ENCODE assay signal across 13 cellular contexts in the genomic region with DNA sequence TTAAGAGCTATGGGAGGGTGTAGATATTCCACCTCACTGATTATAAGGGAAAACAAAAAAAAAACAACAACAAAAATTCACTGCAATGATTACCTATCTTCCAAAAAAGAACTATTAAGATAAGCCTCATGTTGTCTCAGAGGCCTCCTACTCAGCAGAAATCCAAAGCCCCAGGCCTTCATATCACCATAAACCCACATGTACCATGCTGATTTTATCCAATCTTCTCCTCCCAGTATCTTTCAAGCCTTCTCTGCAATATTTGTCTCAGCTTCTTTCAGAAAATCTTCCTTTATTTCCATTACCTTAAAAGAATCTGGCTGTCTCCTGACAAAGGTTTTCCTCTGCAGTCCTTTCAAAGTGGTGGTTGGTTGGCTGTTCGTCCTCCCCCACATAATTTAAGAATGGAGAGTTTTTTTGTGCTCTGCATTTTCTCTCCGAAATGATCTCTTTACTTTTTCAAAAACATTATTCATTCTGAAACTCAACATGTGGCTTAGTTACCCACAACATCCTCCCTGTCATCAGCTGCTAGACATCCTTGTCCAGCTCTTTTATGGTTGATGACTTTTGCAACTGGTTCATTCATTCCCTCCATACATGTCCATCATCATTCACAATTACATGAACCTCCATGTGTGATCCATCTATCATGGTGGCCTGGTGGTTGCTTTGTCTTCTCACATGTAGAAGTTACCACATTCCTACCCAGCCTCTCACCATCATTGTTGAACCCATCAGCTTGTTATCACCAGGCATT. TPM values are rescaled to one million over a fixed set of nuclear protein-coding genes. Genes with fewer than 3 reads are reported as not detected.
DNase-seq lines count a peak whose midpoint lies in the region; ATAC-seq and TF ChIP-seq lines count a peak whose summit lies in the region.
"Had no signal": no experiment of that assay in that cellular context is flagged by ENCODE, and none has a peak within 500 bp of the region (broad histone marks: within the 10 kb centered on the region; RNA-seq: fewer than 3 reads in every experiment).

No MANE protein-coding gene starts in this region.

- TF ChIP-seq POLR2A in GM18505 (IDR thresholded peaks at IDR 0.05; ENCODE audit: borderline replicate concordance, extremely low read depth, insufficient read depth, insufficient read length): no peak

- peak overlapping the region; percentile 63 for H3K27ac Mint-ChIP-seq in T-helper 2 cell treated with Interferon-gamma antibody and Interleukin-4, amounts not matched to agents 5 μg/mL and 100 μg/mL, for 36 hours

- no peaks in the 10 kb centered on the region for H3K9me3 Mint-ChIP-seq in T-helper 2 cell treated with Interferon-gamma antibody and Interleukin-4, amounts not matched to agents 5 μg/mL and 100 μg/mL, for 36 hours

- H3K4me3 Mint-ChIP-seq in T-helper 2 cell treated with Interferon-gamma antibody and Interleukin-4, amounts not matched to agents 5 μg/mL and 100 μg/mL, for 36 hours: peak overlapping the region; percentile 63

- H3K27me3 Mint-ChIP-seq in T-helper 2 cell treated with Interferon-gamma antibody and Interleukin-4, amounts not matched to agents 5 μg/mL and 100 μg/mL, for 36 hours (ENCODE audit: low read depth): peaks cover 26% of the 10 kb centered on the region

- ATAC-seq in GM18505 (IDR thresholded peaks at IDR 0.05; ENCODE audit: unreplicated experiment) (peak; percentile 74), GM19463 (IDR thresholded peaks at IDR 0.05; ENCODE audit: unreplicated experiment) (peak; percentile 70), HG03039 (IDR thresholded peaks at IDR 0.05; ENCODE audit: unreplicated experiment) (peak; percentile 77), esophagus mucosa (no peak)
- ATAC-seq: foreskin keratinocyte had no signal

- DNase-seq in T-helper 2 cell treated with Interferon-gamma antibody and Interleukin-4, amounts not matched to agents 5 μg/mL and 100 μg/mL, for 36 hours (ENCODE audit: low spot score): no peak
- DNase-seq in HK-2 (ENCODE audit: unreplicated experiment) (no peak), NCI-H2029 (lab: John Stamatoyannopoulos, UW) (no peak), NCI-H1694 treated with DMSO at 0.1 percent for 48 hours (lab: John Stamatoyannopoulos, UW) (no peak)
- DNase-seq: cerebellar nuclear complex, foreskin keratinocyte, Peyer's patch had no signal

- H3K4me1 Mint-ChIP-seq in T-helper 2 cell treated with Interferon-gamma antibody and Interleukin-4, amounts not matched to agents 5 μg/mL and 100 μg/mL, for 36 hours (ENCODE audit: low read depth): peaks cover 29% of the 10 kb centered on the region

- no peaks in the 10 kb centered on the region for H3K36me3 Mint-ChIP-seq in T-helper 2 cell treated with Interferon-gamma antibody and Interleukin-4, amounts not matched to agents 5 μg/mL and 100 μg/mL, for 36 hours (ENCODE audit: low read depth)

RNA-seq across cellular contexts. Expression of a gene that starts 2.9 kb away (rescaled TPM):
- total RNA-seq in esophagus mucosa: not detected
- total RNA-seq: activated CD8-positive, alpha-beta memory T cell treated with anti-CD3 and anti-CD28 coated beads for 36 hours; foreskin keratinocyte; Peyer's patch had no signal

RNA-seq across cellular contexts. Expression of a gene that starts 50.1 kb away (rescaled TPM):
- not detected for total RNA-seq in esophagus mucosa
- total RNA-seq: activated CD8-positive, alpha-beta memory T cell treated with anti-CD3 and anti-CD28 coated beads for 36 hours; foreskin keratinocyte; Peyer's patch had no signal

RNA-seq across cellular contexts. Expression of a gene that starts 52.7 kb away (rescaled TPM):
- not detected for total RNA-seq in esophagus mucosa
- total RNA-seq: activated CD8-positive, alpha-beta memory T cell treated with anti-CD3 and anti-CD28 coated beads for 36 hours; foreskin keratinocyte; lung; Peyer's patch had no signal
